Comparison of ENCODE assay signal across 1 cellular context in the genomic region with DNA sequence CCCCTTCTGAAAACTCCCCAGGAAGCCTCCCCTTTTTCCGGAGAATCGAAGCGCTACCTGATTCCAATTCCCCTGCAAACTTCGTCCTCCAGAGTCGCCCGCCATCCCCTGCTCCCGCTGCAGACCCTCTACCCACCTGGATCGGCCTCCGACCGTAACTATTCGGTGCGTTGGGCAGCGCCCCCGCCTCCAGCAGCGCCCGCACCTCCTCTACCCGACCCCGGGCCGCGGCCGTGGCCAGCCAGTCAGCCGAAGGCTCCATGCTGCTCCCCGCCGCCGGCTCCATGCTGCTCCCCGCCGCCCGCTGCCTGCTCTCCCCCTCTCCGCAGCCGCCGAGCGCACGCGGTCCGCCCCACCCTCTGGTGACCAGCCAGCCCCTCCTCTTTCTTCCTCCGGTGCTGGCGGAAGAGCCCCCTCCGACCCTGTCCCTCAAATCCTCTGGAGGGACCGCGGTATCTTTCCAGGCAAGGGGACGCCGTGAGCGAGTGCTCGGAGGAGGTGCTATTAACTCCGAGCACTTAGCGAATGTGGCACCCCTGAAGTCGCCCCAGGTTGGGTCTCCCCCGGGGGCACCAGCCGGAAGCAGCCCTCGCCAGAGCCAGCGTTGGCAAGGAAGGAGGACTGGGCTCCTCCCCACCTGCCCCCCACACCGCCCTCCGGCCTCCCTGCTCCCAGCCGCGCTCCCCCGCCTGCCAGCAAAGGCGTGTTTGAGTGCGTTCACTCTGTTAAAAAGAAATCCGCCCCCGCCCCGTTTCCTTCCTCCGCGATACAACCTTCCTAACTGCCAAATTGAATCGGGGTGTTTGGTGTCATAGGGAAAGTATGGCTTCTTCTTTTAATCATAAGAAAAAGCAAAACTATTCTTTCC.
TF ChIP-seq lines count a peak whose summit lies in the region.

No MANE protein-coding gene starts in this region.

TF ChIP-seq in liver, 16 proteins besides CTCF, POLR2A, EP300 and RAD21 (continued from another document):
- TF ChIP-seq, protein P1, sequence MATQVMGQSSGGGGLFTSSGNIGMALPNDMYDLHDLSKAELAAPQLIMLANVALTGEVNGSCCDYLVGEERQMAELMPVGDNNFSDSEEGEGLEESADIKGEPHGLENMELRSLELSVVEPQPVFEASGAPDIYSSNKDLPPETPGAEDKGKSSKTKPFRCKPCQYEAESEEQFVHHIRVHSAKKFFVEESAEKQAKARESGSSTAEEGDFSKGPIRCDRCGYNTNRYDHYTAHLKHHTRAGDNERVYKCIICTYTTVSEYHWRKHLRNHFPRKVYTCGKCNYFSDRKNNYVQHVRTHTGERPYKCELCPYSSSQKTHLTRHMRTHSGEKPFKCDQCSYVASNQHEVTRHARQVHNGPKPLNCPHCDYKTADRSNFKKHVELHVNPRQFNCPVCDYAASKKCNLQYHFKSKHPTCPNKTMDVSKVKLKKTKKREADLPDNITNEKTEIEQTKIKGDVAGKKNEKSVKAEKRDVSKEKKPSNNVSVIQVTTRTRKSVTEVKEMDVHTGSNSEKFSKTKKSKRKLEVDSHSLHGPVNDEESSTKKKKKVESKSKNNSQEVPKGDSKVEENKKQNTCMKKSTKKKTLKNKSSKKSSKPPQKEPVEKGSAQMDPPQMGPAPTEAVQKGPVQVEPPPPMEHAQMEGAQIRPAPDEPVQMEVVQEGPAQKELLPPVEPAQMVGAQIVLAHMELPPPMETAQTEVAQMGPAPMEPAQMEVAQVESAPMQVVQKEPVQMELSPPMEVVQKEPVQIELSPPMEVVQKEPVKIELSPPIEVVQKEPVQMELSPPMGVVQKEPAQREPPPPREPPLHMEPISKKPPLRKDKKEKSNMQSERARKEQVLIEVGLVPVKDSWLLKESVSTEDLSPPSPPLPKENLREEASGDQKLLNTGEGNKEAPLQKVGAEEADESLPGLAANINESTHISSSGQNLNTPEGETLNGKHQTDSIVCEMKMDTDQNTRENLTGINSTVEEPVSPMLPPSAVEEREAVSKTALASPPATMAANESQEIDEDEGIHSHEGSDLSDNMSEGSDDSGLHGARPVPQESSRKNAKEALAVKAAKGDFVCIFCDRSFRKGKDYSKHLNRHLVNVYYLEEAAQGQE (IDR thresholded peaks at IDR 0.05): no peak
- TF ChIP-seq FOXA1 (IDR thresholded peaks at IDR 0.05): no peak
